ENCODE assay signal across 1 cellular context in genomic region chr19:7197760-7198696, GRCh38.
TF ChIP-seq lines count a peak whose summit lies in the region.

No MANE protein-coding gene starts in this region.

TF ChIP-seq in K562, 482 proteins besides CTCF, POLR2A, EP300 and RAD21 (continued from another document and continues in another):
- TF ChIP-seq CUX1 (CRISPR knock-in tag; IDR thresholded peaks at IDR 0.05) (no peak), DPF2 (IDR thresholded peaks at IDR 0.05) (peak; percentile 48), FOXJ3 (CRISPR knock-in tag; IDR thresholded peaks at IDR 0.05) (no peak), ZKSCAN1 (IDR thresholded peaks at IDR 0.05; ENCODE audit: low read depth, low read length) (no peak), HDGF (IDR thresholded peaks at IDR 0.05) (peak; percentile 79; the same call in 1 of the 2 replicates), MECOM (CRISPR knock-in tag; IDR thresholded peaks at IDR 0.05) (no peak), PML (IDR thresholded peaks at IDR 0.05; ENCODE audit: low read length) (no peak), SUPT5H (IDR thresholded peaks at IDR 0.05) (no peak), RBM15 (IDR thresholded peaks at IDR 0.05; ENCODE audit: insufficient read depth, low read length) (no peak), POLR2H (tag; IDR thresholded peaks at IDR 0.05; ENCODE audit: low read depth) (no peak), CLOCK (CRISPR knock-in tag; IDR thresholded peaks at IDR 0.05; ENCODE audit: borderline replicate concordance) (no peak), TFAM (CRISPR knock-in tag; conservative IDR thresholded peaks at IDR 0.05) (no peak), MEIS2 (IDR thresholded peaks at IDR 0.05; ENCODE audit: partially characterized antibody) (no peak), ZBTB17 (CRISPR knock-in tag; IDR thresholded peaks at IDR 0.05) (no peak), ZNF592 (IDR thresholded peaks at IDR 0.05) (no peak), HMBOX1 (IDR thresholded peaks at IDR 0.05) (no peak), NCOA2 (IDR thresholded peaks at IDR 0.05; ENCODE audit: partially characterized antibody in 2 of 2) (no peak), BCL6 (CRISPR knock-in tag; IDR thresholded peaks at IDR 0.05) (no peak), GTF2E2 (tag; IDR thresholded peaks at IDR 0.05) (no peak), JUND (IDR thresholded peaks at IDR 0.05; ENCODE audit: borderline replicate concordance, low read depth, low read length) (no peak), JUND (tag; IDR thresholded peaks at IDR 0.05; ENCODE audit: borderline replicate concordance, low read depth, low read length) (peak; percentile 35; the same call in 2 of the 3 replicates), CBX8 (IDR thresholded peaks at IDR 0.05; ENCODE audit: borderline replicate concordance, extremely low read depth, low read depth, low read length, poor library complexity, severe bottlenecking) (no peak), GMEB1 (CRISPR knock-in tag; IDR thresholded peaks at IDR 0.05) (peak; percentile 71), ZNF318 (IDR thresholded peaks at IDR 0.05; ENCODE audit: borderline replicate concordance in 1 of 2, low read depth in 1 of 2) (no peak), NCOR1 (IDR thresholded peaks at IDR 0.05) (no peak), IRF9 (tag; IDR thresholded peaks at IDR 0.05) (0 out of 2 replicates have a peak, but pooled peaks have one; percentile 29), HDAC3 (IDR thresholded peaks at IDR 0.05; ENCODE audit: borderline replicate concordance, partially characterized antibody) (no peak)
